ENCODE assay signal across 31 cellular contexts in genomic region chr2:207660994-207661393, GRCh38. TPM values are rescaled to one million over a fixed set of nuclear protein-coding genes. Genes with fewer than 3 reads are reported as not detected.
DNase-seq lines count a peak whose midpoint lies in the region; ATAC-seq, FAIRE-seq and TF ChIP-seq lines count a peak whose summit lies in the region.
"Had no signal": no experiment of that assay in that cellular context is flagged by ENCODE, and none has a peak within 500 bp of the region (broad histone marks: within the 10 kb centered on the region; RNA-seq: fewer than 3 reads in every experiment).

No MANE protein-coding gene starts in this region.

- H2BK5ac ChIP-seq in IMR-90 (ENCODE audit: low read depth, low read length, poor library complexity, severe bottlenecking), result no peak overlapping the region

- no peak overlapping the region for H4K8ac ChIP-seq in IMR-90 (ENCODE audit: low read depth in 2 of 2, low read length in 2 of 2)

- peaks cover 32% of the 10 kb centered on the region for H3K4me1 Mint-ChIP-seq in dendritic cell treated with granulocyte-macrophage colony-stimulating factor and Interleukin-4, amounts not matched to agents 40 ng/mL and 50 ng/mL, for 4 days (ENCODE audit: low read depth)
- peaks cover 15% of the 10 kb centered on the region for H3K4me1 Mint-ChIP-seq in memory B cell
- H3K4me1 Mint-ChIP-seq: natural killer cell had no signal

- H3K23ac ChIP-seq in IMR-90 (ENCODE audit: low read depth, low read length), result no peak overlapping the region

- WGBS in A549 (ENCODE audit: missing lambda C conversion rate), result 81% methylated on average over 7 of the region's 7 CpGs
- WGBS in IMR-90 (ENCODE audit: extremely low coverage in 2 of 2, insufficient read length in 1 of 2), 2 experiments, result 76% methylated on average over 7 of the region's 7 CpGs; no CpG with 5 or more reads in 1 of the 2 experiments
- WGBS in psoas muscle, 3 donors, result 76 to 82% (median 79%) methylated on average over 7 of the region's 7 CpGs

- H3K9me1 ChIP-seq in IMR-90 (ENCODE audit: insufficient read depth, low read length), result no peaks in the 10 kb centered on the region

- intact Hi-C loops in IMR-90 (cut with micrococcal nuclease), result no loop called here
- intact Hi-C loops in dendritic cell treated with granulocyte-macrophage colony-stimulating factor and Interleukin-4, amounts not matched to agents 40 ng/mL and 50 ng/mL, for 4 days (cut with micrococcal nuclease), result no loop called here
- intact Hi-C loops in psoas muscle (cut with DNase I), result no loop called here

- CTCF ChIA-PET in A549 (lab: Yijun Ruan, JAX) (interaction anchor here (3.7 kb wide), 1 partner anchor 34 kb away, joined by 15 read pairs; no protein-coding TSS in a partner anchor), IMR-90 (lab: Yijun Ruan, JAX) (interaction anchor here (0.7 kb wide), 1 partner anchor 35 kb away, joined by 3 read pairs; no protein-coding TSS in a partner anchor)

- no TSS peak for BruUV-seq in IMR-90 (replicated peaks; lab: Mats Ljungman, UMichigan)

- no peaks in the 10 kb centered on the region for H3K9me3 ChIP-seq in A549
- H3K9me3 ChIP-seq in IMR-90 (ENCODE audit: control insufficient read depth, insufficient read depth, low read length), result no peaks in the 10 kb centered on the region
- no peaks in the 10 kb centered on the region for H3K9me3 ChIP-seq in psoas muscle
- H3K9me3 ChIP-seq: SJCRH30, suprapubic skin had no signal

- peaks cover 3% of the 10 kb centered on the region for H3K27me3 Mint-ChIP-seq in dendritic cell treated with granulocyte-macrophage colony-stimulating factor and Interleukin-4, amounts not matched to agents 40 ng/mL and 50 ng/mL, for 4 days
- H3K27me3 Mint-ChIP-seq in memory B cell, result no peaks in the 10 kb centered on the region
- H3K27me3 Mint-ChIP-seq: activated naive CD8-positive, alpha-beta T cell; CD4-positive, CD25-positive, alpha-beta regulatory T cell had no signal

- no peak overlapping the region for H3K18ac ChIP-seq in IMR-90 (ENCODE audit: low read depth, low read length)

- no peak overlapping the region for H2BK120ac ChIP-seq in IMR-90 (ENCODE audit: low read depth, low read length)

- FAIRE-seq in A549 (lab: Jason Lieb, UNC), result no peak
- FAIRE-seq: colon, HTR-8/SVneo, keratinocyte had no signal

- peak overlapping the region; percentile 35 for H3K27ac Mint-ChIP-seq in dendritic cell treated with granulocyte-macrophage colony-stimulating factor and Interleukin-4, amounts not matched to agents 40 ng/mL and 50 ng/mL, for 4 days
- peak overlapping the region; percentile 98 for H3K27ac Mint-ChIP-seq in memory B cell
- H3K27ac Mint-ChIP-seq: activated naive CD8-positive, alpha-beta T cell; natural killer cell had no signal

- H3K14ac ChIP-seq in IMR-90 (replicated peaks; ENCODE audit: low read depth, low read length), result no peak overlapping the region

- H2AFZ ChIP-seq in IMR-90 (replicated peaks; ENCODE audit: low read length, poor library complexity), result peak overlapping the region; percentile 4

- H4K5ac ChIP-seq in IMR-90 (ENCODE audit: low read depth, low read length), result no peak overlapping the region

- H3K27me3 ChIP-seq in IMR-90 (ENCODE audit: control insufficient read depth, insufficient read depth, low read length) (no peaks in the 10 kb centered on the region), psoas muscle (ENCODE audit: insufficient read depth in 3 of 3, low read length in 2 of 3) (no peaks in the 10 kb centered on the region)
- H3K27me3 ChIP-seq: SJCRH30, suprapubic skin had no signal

- H3K4me3 Mint-ChIP-seq in dendritic cell treated with granulocyte-macrophage colony-stimulating factor and Interleukin-4, amounts not matched to agents 40 ng/mL and 50 ng/mL, for 4 days, result no peak overlapping the region
- H3K4me3 Mint-ChIP-seq in memory B cell, result peak overlapping the region; percentile 6
- H3K4me3 Mint-ChIP-seq: activated naive CD8-positive, alpha-beta T cell; CD4-positive, CD25-positive, alpha-beta regulatory T cell; natural killer cell had no signal

- in situ Hi-C loops in IMR-90 (cut with MboI; ENCODE audit: low sequenced_read_pairs), result no loop called here

- TF ChIP-seq EP300 in A549 (IDR thresholded peaks at IDR 0.05), result no peak

- POLR2A ChIA-PET in A549 (lab: Yijun Ruan, JAX), result no interaction called here
- POLR2A ChIA-PET in IMR-90 (lab: Charles Lee; ENCODE audit: unreplicated experiment), result no interaction called here

- DNase-seq in A549 (ENCODE audit: low read depth in 1 of 2, low spot score in 1 of 2) (no peak), IMR-90 (no peak), memory B cell (ENCODE audit: low spot score in 2 of 2) (no peak), NCI-H187 treated with DMSO at 0.1 percent for 48 hours (lab: John Stamatoyannopoulos, UW) (no peak), psoas muscle (no peak), AML-193 (lab: John Stamatoyannopoulos, UW) (no peak)
- no peak for DNase-seq in stimulated activated CD4-positive, alpha-beta T cell treated with anti-CD3 and anti-CD28 coated beads, Interleukin-4, amount 100 ng/mL, for 24 hours
- DNase-seq: 8988T; activated CD4-positive, alpha-beta T cell treated with anti-CD3 and anti-CD28 coated beads for 4 hours; activated effector memory CD4-positive, alpha-beta T cell treated with Interleukin-2 at 50 U/mL for 16 hours; activated T-cell treated with anti-CD3 and anti-CD28 coated beads for 4 hours; aorta; CD4-positive, CD25-positive, alpha-beta regulatory T cell; DND-41; effector CD4-positive, alpha-beta T cell; GOT3; natural killer cell; NCI-H1436 treated with DMSO at 0.1 percent for 48 hours; NCI-H446; NCI-H82; RPMI8226; SJCRH30; stimulated activated naive CD4-positive, alpha-beta T cell; SW 1271; T-helper 9 cell had no signal

- no peaks in the 10 kb centered on the region for H3K9me3 Mint-ChIP-seq in dendritic cell treated with granulocyte-macrophage colony-stimulating factor and Interleukin-4, amounts not matched to agents 40 ng/mL and 50 ng/mL, for 4 days
- peaks cover under 1% of the 10 kb centered on the region for H3K9me3 Mint-ChIP-seq in memory B cell
- H3K9me3 Mint-ChIP-seq: natural killer cell had no signal

- peaks cover 6% of the 10 kb centered on the region; the same call in 2 of the 3 replicates for H3K4me1 ChIP-seq in A549
- H3K4me1 ChIP-seq in IMR-90 (ENCODE audit: control insufficient read depth, insufficient read depth, low read length), result no peaks in the 10 kb centered on the region
- H3K4me1 ChIP-seq in psoas muscle, result no peaks in the 10 kb centered on the region
- H3K4me1 ChIP-seq: SJCRH30, suprapubic skin had no signal

- no peak overlapping the region for H3K4me2 ChIP-seq in A549
- no peak overlapping the region for H3K4me2 ChIP-seq in IMR-90 (ENCODE audit: low read depth, low read length)

- H3K79me1 ChIP-seq in IMR-90 (ENCODE audit: low read depth in 1 of 2, low read length in 2 of 2), result no peaks in the 10 kb centered on the region

- H4K20me1 ChIP-seq in IMR-90 (ENCODE audit: insufficient read depth, low read length), result no peaks in the 10 kb centered on the region

- H3K56ac ChIP-seq in IMR-90 (ENCODE audit: extremely low read depth, insufficient read depth, low read length), result no peak overlapping the region

- no peak overlapping the region for H4K91ac ChIP-seq in IMR-90 (ENCODE audit: insufficient read depth, low read depth, low read length)

- no peak overlapping the region for H3K4ac ChIP-seq in IMR-90 (ENCODE audit: low read depth, low read length)

- H2AK5ac ChIP-seq in IMR-90 (ENCODE audit: low read depth, low read length), result no peak overlapping the region

- dilution Hi-C loops in IMR-90 (cut with HindIII; ENCODE audit: low sequenced_read_pairs, unreplicated experiment), result no loop called here

- no peak overlapping the region for H2BK15ac ChIP-seq in IMR-90 (ENCODE audit: low read depth, low read length)

- no peak overlapping the region for H3K27ac ChIP-seq in A549
- no peak overlapping the region for H3K27ac ChIP-seq in IMR-90 (ENCODE audit: insufficient read depth, low read length)
- H3K27ac ChIP-seq in psoas muscle, result no peak overlapping the region
- H3K27ac ChIP-seq: SJCRH30, suprapubic skin had no signal

- no peaks in the 10 kb centered on the region for H3K36me3 Mint-ChIP-seq in dendritic cell treated with granulocyte-macrophage colony-stimulating factor and Interleukin-4, amounts not matched to agents 40 ng/mL and 50 ng/mL, for 4 days (ENCODE audit: low read depth)
- H3K36me3 Mint-ChIP-seq in memory B cell, result peaks cover 2% of the 10 kb centered on the region
- H3K36me3 Mint-ChIP-seq: activated naive CD8-positive, alpha-beta T cell; CD4-positive, CD25-positive, alpha-beta regulatory T cell; natural killer cell had no signal

- no peak overlapping the region for H3K9ac ChIP-seq in IMR-90 (ENCODE audit: low read depth, low read length)

- ATAC-seq in A549 (peak; percentile 30 to 58; a peak in 3 of 6 replicates), IMR-90 (ENCODE audit: low read depth) (no peak), memory B cell (ENCODE audit: low read depth) (no peak), psoas muscle (no peak)
- ATAC-seq: natural killer cell had no signal

- H2AK9ac ChIP-seq in IMR-90 (replicated peaks; ENCODE audit: low read depth, low read length, poor library complexity), result no peak overlapping the region

- no peak for TF ChIP-seq POLR2A in A549 (IDR thresholded peaks at IDR 0.05; ENCODE audit: low read length)
- TF ChIP-seq POLR2A in IMR-90 (IDR thresholded peaks at IDR 0.05; ENCODE audit: low read depth, low read length), result no peak

- TF ChIP-seq CTCF in A549 (IDR thresholded peaks at IDR 0.05) (no peak), IMR-90 (conservative IDR thresholded peaks at IDR 0.05; ENCODE audit: low read depth, low read length) (no peak), psoas muscle (IDR thresholded peaks at IDR 0.05) (no peak)

- TF ChIP-seq RAD21 in A549 (conservative IDR thresholded peaks at IDR 0.05 in 1 of 2, IDR thresholded peaks at IDR 0.05 in 1 of 2), result no peak
- no peak for TF ChIP-seq RAD21 in IMR-90 (IDR thresholded peaks at IDR 0.05; ENCODE audit: low read length)

- H3K4me3 ChIP-seq in A549 (no peak overlapping the region), IMR-90 (ENCODE audit: insufficient read depth, low read depth, low read length) (no peak overlapping the region), psoas muscle (no peak overlapping the region)
- H3K4me3 ChIP-seq: SJCRH30, suprapubic skin had no signal

- no peak overlapping the region for H2BK20ac ChIP-seq in IMR-90 (ENCODE audit: low read depth, low read length)

- H3K36me3 ChIP-seq in IMR-90 (ENCODE audit: control insufficient read depth, insufficient read depth, low read length) (no peaks in the 10 kb centered on the region), psoas muscle (ENCODE audit: insufficient read depth in 1 of 2, low read depth in 1 of 2) (no peaks in the 10 kb centered on the region)
- H3K36me3 ChIP-seq: SJCRH30, suprapubic skin had no signal

RNA-seq across cellular contexts. Expression of gene METTL21A, which starts 35.8 kb away (rescaled TPM):
- polyA plus RNA-seq in A549 (2011; rRNA removed), result 31.1 and 40.1 TPM in 2 replicates
- 28.6 and 31.1 TPM in 2 replicates for polyA plus RNA-seq in A549 (2012; cell fraction: cytosol; rRNA removed)
- polyA plus RNA-seq in A549 (2012; cell fraction: nucleus; rRNA removed), result 11.5 and 15.6 TPM in 2 replicates
- polyA plus RNA-seq in A549 (2017; fragmentation: RNase III; extraction: RNeasy Plus Mini Kit Qiagen cat#74134 plus additional on column Dnase treatment), result 26.1 to 27.3 TPM (median 26.9 TPM) in 3 replicates
- 9.5 and 9.9 TPM in 2 replicates for polyA minus RNA-seq in A549 (2011; rRNA and poly(A)+ RNA removed)
- total RNA-seq in IMR-90 (2012; rRNA removed), result 5.9 and 11.4 TPM in 2 replicates
- 11.1 and 11.6 TPM in 2 replicates for polyA plus RNA-seq in IMR-90 (2012; rRNA removed)
- 10.6 and 10.7 TPM in 2 replicates for polyA plus RNA-seq in IMR-90 (2012; cell fraction: cytosol; rRNA removed)
- polyA plus RNA-seq in IMR-90 (2012; cell fraction: nucleus; rRNA removed; ENCODE audit: low replicate concordance), result 3.7 and 5.9 TPM in 2 replicates
- 1 to 10 TPM; 7.0 to 9.5 (median 8.6) TPM for total RNA-seq in psoas muscle
- 10 to 100 TPM; 17.9 to 30.7 (median 19.5) TPM for polyA plus RNA-seq in psoas muscle

RNA-seq across cellular contexts. Expression of gene CCNYL1, which starts 50.4 kb away (rescaled TPM):
- polyA plus RNA-seq in A549 (2011; rRNA removed) (31.6 and 38.7 TPM in 2 replicates), A549 (2017; fragmentation: RNase III; extraction: RNeasy Plus Mini Kit Qiagen cat#74134 plus additional on column Dnase treatment) (16.9 to 20.8 TPM (median 17.7 TPM) in 3 replicates), IMR-90 (2012; rRNA removed) (5.7 and 7.3 TPM in 2 replicates), psoas muscle (10 to 100 TPM in 1 of 3 donors, 1 to 10 TPM in 2; 6.1 to 15.7 (median 8.5) TPM)
- polyA plus RNA-seq in A549 (2012; cell fraction: cytosol; rRNA removed), result 13.0 and 14.8 TPM in 2 replicates
- polyA plus RNA-seq in A549 (2012; cell fraction: nucleus; rRNA removed), result 9.4 and 12.8 TPM in 2 replicates
- polyA minus RNA-seq in A549 (2011; rRNA and poly(A)+ RNA removed), result 9.6 and 11.0 TPM in 2 replicates
- total RNA-seq in IMR-90 (2012; rRNA removed) (5.4 and 6.7 TPM in 2 replicates), psoas muscle (1 to 10 TPM; 6.8 to 9.7 (median 7.6) TPM)
- 2.9 and 3.5 TPM in 2 replicates for polyA plus RNA-seq in IMR-90 (2012; cell fraction: cytosol; rRNA removed)
- 3.3 and 13.0 TPM in 2 replicates for polyA plus RNA-seq in IMR-90 (2012; cell fraction: nucleus; rRNA removed; ENCODE audit: low replicate concordance)

Comparison
In these comparisons a context has a peak if more than half of its experiments do, and no peak if none do; other contexts are left out.
1. ATAC-seq: peak in A549 (2 of 2); none in IMR-90 (single experiment), memory B cell (single experiment) and psoas muscle (0 of 4).